ENCODE assay signal across 14 cellular contexts in the genomic region with DNA sequence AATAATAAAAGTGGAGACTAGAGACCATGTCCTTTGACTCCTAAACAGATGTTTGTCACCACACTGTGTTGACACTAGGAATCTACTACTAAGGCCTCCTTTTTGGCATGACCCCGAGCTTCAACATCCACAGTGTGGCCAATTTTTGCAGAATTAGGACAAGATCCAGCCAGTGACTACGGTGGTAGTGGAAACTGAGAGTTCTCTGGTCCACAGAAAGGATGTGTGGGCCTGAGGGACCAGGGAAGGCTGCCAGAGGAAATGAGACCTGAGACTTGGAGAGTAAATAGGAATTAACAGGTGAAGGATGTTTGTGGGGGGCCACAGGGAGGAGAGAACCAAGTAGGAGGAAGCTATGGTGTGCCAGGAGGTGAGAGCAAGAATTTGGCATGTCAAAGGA.
"Had no signal": no experiment of that assay in that cellular context is flagged by ENCODE, and none has a peak within 500 bp of the region (broad histone marks: within the 10 kb centered on the region; RNA-seq: fewer than 3 reads in every experiment).

No MANE protein-coding gene starts in this region.

- H3K27ac ChIP-seq: left lung, parathyroid adenoma, prostate gland had no signal

- H3K9ac ChIP-seq: parathyroid adenoma had no signal

- H3K4me3 ChIP-seq: left lung, lung, prostate gland had no signal

- H3K4me1 ChIP-seq: left lung, parathyroid adenoma, prostate gland had no signal

- ATAC-seq: esophagus mucosa, left lung had no signal

- DNase-seq: effector memory CD4-positive, alpha-beta T cell; islet precursor cell; left lung; mesendoderm; naive B cell; occipital lobe; small intestine; stimulated activated CD4-positive, alpha-beta T cell treated with anti-CD3 and anti-CD28 coated beads, Interleukin-12 subunit alpha, Interleukin-12 subunit beta, amount 100 ng/mL, for 4 hours; stimulated activated naive CD4-positive, alpha-beta T cell treated with Interleukin-2 at 50 U/mL for 16 hours; trophoblast cell had no signal

- H2AFZ ChIP-seq: parathyroid adenoma had no signal

- H3K27me3 ChIP-seq: left lung had no signal

- H3K36me3 ChIP-seq: left lung, prostate gland had no signal

- H3K9me3 ChIP-seq: left lung, prostate gland had no signal
